1 cellular context compared by ENCODE assay signal in genomic region chr9:110048473-110048975, GRCh38.
A peak's percentile ranks its signal among the peaks of the same experiment; 100 is the strongest.
TF ChIP-seq lines count a peak whose summit lies in the region.

No MANE protein-coding gene starts in this region.

TF ChIP-seq in SK-N-SH, 30 proteins besides CTCF, POLR2A, EP300 and RAD21 (continued from another document):
- TF ChIP-seq YY1 (IDR thresholded peaks at IDR 0.05; ENCODE audit: low read depth): no peak
- no peak for TF ChIP-seq NRF1 (IDR thresholded peaks at IDR 0.05; ENCODE audit: low read depth, low read length)
- no peak for TF ChIP-seq CHD2 (IDR thresholded peaks at IDR 0.05; ENCODE audit: low read length, partially characterized antibody)
- TF ChIP-seq IRF3 (IDR thresholded peaks at IDR 0.05; ENCODE audit: low read depth, low read length): no peak
- no peak for TF ChIP-seq MEF2A (IDR thresholded peaks at IDR 0.05; ENCODE audit: borderline replicate concordance, low read depth)
- TF ChIP-seq, protein P1, sequence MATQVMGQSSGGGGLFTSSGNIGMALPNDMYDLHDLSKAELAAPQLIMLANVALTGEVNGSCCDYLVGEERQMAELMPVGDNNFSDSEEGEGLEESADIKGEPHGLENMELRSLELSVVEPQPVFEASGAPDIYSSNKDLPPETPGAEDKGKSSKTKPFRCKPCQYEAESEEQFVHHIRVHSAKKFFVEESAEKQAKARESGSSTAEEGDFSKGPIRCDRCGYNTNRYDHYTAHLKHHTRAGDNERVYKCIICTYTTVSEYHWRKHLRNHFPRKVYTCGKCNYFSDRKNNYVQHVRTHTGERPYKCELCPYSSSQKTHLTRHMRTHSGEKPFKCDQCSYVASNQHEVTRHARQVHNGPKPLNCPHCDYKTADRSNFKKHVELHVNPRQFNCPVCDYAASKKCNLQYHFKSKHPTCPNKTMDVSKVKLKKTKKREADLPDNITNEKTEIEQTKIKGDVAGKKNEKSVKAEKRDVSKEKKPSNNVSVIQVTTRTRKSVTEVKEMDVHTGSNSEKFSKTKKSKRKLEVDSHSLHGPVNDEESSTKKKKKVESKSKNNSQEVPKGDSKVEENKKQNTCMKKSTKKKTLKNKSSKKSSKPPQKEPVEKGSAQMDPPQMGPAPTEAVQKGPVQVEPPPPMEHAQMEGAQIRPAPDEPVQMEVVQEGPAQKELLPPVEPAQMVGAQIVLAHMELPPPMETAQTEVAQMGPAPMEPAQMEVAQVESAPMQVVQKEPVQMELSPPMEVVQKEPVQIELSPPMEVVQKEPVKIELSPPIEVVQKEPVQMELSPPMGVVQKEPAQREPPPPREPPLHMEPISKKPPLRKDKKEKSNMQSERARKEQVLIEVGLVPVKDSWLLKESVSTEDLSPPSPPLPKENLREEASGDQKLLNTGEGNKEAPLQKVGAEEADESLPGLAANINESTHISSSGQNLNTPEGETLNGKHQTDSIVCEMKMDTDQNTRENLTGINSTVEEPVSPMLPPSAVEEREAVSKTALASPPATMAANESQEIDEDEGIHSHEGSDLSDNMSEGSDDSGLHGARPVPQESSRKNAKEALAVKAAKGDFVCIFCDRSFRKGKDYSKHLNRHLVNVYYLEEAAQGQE (IDR thresholded peaks at IDR 0.05; ENCODE audit: low read depth, low read length): no peak
- TF ChIP-seq, protein P2, sequence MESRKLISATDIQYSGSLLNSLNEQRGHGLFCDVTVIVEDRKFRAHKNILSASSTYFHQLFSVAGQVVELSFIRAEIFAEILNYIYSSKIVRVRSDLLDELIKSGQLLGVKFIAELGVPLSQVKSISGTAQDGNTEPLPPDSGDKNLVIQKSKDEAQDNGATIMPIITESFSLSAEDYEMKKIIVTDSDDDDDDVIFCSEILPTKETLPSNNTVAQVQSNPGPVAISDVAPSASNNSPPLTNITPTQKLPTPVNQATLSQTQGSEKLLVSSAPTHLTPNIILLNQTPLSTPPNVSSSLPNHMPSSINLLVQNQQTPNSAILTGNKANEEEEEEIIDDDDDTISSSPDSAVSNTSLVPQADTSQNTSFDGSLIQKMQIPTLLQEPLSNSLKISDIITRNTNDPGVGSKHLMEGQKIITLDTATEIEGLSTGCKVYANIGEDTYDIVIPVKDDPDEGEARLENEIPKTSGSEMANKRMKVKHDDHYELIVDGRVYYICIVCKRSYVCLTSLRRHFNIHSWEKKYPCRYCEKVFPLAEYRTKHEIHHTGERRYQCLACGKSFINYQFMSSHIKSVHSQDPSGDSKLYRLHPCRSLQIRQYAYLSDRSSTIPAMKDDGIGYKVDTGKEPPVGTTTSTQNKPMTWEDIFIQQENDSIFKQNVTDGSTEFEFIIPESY (IDR thresholded peaks at IDR 0.05; ENCODE audit: borderline replicate concordance, low read depth): no peak
- no peak for TF ChIP-seq NFIC (IDR thresholded peaks at IDR 0.05; ENCODE audit: borderline replicate concordance)
- no peak for TF ChIP-seq USF2 (IDR thresholded peaks at IDR 0.05; ENCODE audit: borderline replicate concordance, low read depth, low read length)
- TF ChIP-seq JUND (IDR thresholded peaks at IDR 0.05): no peak
- TF ChIP-seq ELF1 (IDR thresholded peaks at IDR 0.05): no peak
- TF ChIP-seq FOXM1 (IDR thresholded peaks at IDR 0.05; ENCODE audit: low read depth): no peak
- TF ChIP-seq, protein P3, sequence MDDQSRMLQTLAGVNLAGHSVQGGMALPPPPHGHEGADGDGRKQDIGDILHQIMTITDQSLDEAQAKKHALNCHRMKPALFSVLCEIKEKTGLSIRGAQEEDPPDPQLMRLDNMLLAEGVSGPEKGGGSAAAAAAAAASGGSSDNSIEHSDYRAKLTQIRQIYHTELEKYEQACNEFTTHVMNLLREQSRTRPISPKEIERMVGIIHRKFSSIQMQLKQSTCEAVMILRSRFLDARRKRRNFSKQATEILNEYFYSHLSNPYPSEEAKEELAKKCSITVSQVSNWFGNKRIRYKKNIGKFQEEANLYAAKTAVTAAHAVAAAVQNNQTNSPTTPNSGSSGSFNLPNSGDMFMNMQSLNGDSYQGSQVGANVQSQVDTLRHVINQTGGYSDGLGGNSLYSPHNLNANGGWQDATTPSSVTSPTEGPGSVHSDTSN (IDR thresholded peaks at IDR 0.05): peak; percentile 29
- peak; percentile 44; the same call in 1 of the 2 replicates for TF ChIP-seq SIN3A (IDR thresholded peaks at IDR 0.05; ENCODE audit: borderline replicate concordance, low read depth, low read length)
- TF ChIP-seq RFX5 (IDR thresholded peaks at IDR 0.05; ENCODE audit: low read length): no peak
- no peak for TF ChIP-seq GATA2 (CRISPR knock-in tag; IDR thresholded peaks at IDR 0.05)
- peak; percentile 95 for TF ChIP-seq TAF1 (IDR thresholded peaks at IDR 0.05; ENCODE audit: borderline replicate concordance, low read depth, low read length)
